26 cellular contexts compared by ENCODE assay signal in genomic region chr6:22098623-22099022, GRCh38.
DNase-seq lines count a peak whose midpoint lies in the region; FAIRE-seq and TF ChIP-seq lines count a peak whose summit lies in the region.
"Had no signal": no experiment of that assay in that cellular context is flagged by ENCODE, and none has a peak within 500 bp of the region (broad histone marks: within the 10 kb centered on the region; RNA-seq: fewer than 3 reads in every experiment).

No MANE protein-coding gene starts in this region.

- intact Hi-C loops in endothelial cell of umbilical vein (cut with micrococcal nuclease) = no loop called here

- H2AFZ ChIP-seq in endothelial cell of umbilical vein (ENCODE audit: low read depth, low read length) = no peak overlapping the region

- TF ChIP-seq CTCF in endothelial cell of umbilical vein (IDR thresholded peaks at IDR 0.05; ENCODE audit: extremely low read depth in 1 of 2, insufficient read depth in 1 of 2, low read depth in 1 of 2, low read length in 2 of 2) = no peak

- H3K4me3 ChIP-seq in endothelial cell of umbilical vein (replicated peaks in 1 of 3; ENCODE audit: insufficient read depth in 1 of 3, low read depth in 1 of 3, low read length in 3 of 3) = no peak overlapping the region
- H3K4me3 ChIP-seq: GM12878, PC-9, SJCRH30 had no signal

- H3K27ac ChIP-seq in endothelial cell of umbilical vein (ENCODE audit: insufficient read depth, low read depth, low read length) = no peak overlapping the region
- H3K27ac ChIP-seq: brain microvascular endothelial cell, PC-9, SJCRH30 had no signal

- H3K4me2 ChIP-seq in endothelial cell of umbilical vein (ENCODE audit: insufficient read depth, low read length) = no peak overlapping the region
- H3K4me2 ChIP-seq: PC-9 had no signal

- H3K9ac ChIP-seq in endothelial cell of umbilical vein (replicated peaks; ENCODE audit: extremely low read depth, insufficient read depth, low read length) = no peak overlapping the region

- H3K4me1 ChIP-seq in endothelial cell of umbilical vein (ENCODE audit: control insufficient read depth, extremely low read depth, insufficient read depth, low read length) = peaks cover 4% of the 10 kb centered on the region

- POLR2A ChIA-PET in endothelial cell of umbilical vein (lab: Charles Lee) = no interaction called here

- dilution Hi-C loops in endothelial cell of umbilical vein (cut with MboI; ENCODE audit: extremely low pct_ligation_motif_present, low sequenced_read_pairs) = no loop called here

- no peak for TF ChIP-seq POLR2A in endothelial cell of umbilical vein (IDR thresholded peaks at IDR 0.05; ENCODE audit: low read depth, low read length)

- H3K9me1 ChIP-seq in endothelial cell of umbilical vein (replicated peaks; ENCODE audit: control insufficient read depth, extremely low read depth, insufficient read depth, low read length) = no peaks in the 10 kb centered on the region

- H3K9me3 ChIP-seq in endothelial cell of umbilical vein (replicated peaks; ENCODE audit: control insufficient read depth, insufficient read depth, low read length) = no peaks in the 10 kb centered on the region
- H3K9me3 ChIP-seq: SJCRH30 had no signal

- BruUV-seq in endothelial cell of umbilical vein (replicated peaks; lab: Mats Ljungman, UMichigan) = no TSS peak

- no peaks in the 10 kb centered on the region for H4K20me1 ChIP-seq in endothelial cell of umbilical vein (replicated peaks; ENCODE audit: control insufficient read depth, extremely low read depth, insufficient read depth, low read length)

- no peaks in the 10 kb centered on the region for H3K36me3 ChIP-seq in endothelial cell of umbilical vein (ENCODE audit: control insufficient read depth in 2 of 2, extremely low read depth in 1 of 2, insufficient read depth in 2 of 2, low read length in 2 of 2)
- H3K36me3 ChIP-seq: brain microvascular endothelial cell, SJCRH30 had no signal

- CTCF ChIA-PET in endothelial cell of umbilical vein (lab: Charles Lee) = interaction anchor here (0.8 kb wide), 1 partner anchor 14 kb away, joined by 4 read pairs; no protein-coding TSS in a partner anchor

- no peaks in the 10 kb centered on the region for H3K79me2 ChIP-seq in endothelial cell of umbilical vein (ENCODE audit: control insufficient read depth, insufficient read depth, low read length)

- no peak for FAIRE-seq in endothelial cell of umbilical vein (lab: Jason Lieb, UNC)
- FAIRE-seq: GM12878, HepG2 had no signal

- H3K27me3 ChIP-seq in endothelial cell of umbilical vein (ENCODE audit: control insufficient read depth in 2 of 2, insufficient read depth in 2 of 2, low read length in 2 of 2) = no peaks in the 10 kb centered on the region
- H3K27me3 ChIP-seq: brain microvascular endothelial cell, SJCRH30 had no signal

- DNase-seq in NCI-H345 (lab: John Stamatoyannopoulos, UW) = peak; percentile 4
- no peak for DNase-seq in NCI-H345 treated with DMSO at 0.1 percent for 48 hours (lab: John Stamatoyannopoulos, UW; ENCODE audit: unreplicated experiment)
- peak; percentile 85 for DNase-seq in NCI-H748 (lab: John Stamatoyannopoulos, UW; ENCODE audit: unreplicated experiment)
- peak; percentile 67 for DNase-seq in endothelial cell of umbilical vein (ENCODE audit: low read depth, low spot score)
- no peak for DNase-seq in ecto neural progenitor cell (ENCODE audit: low spot score)
- DNase-seq in COR-L47 (lab: John Stamatoyannopoulos, UW) = no peak
- no peak for DNase-seq in NOMO-1 treated with DMSO at 0.1 percent for 48 hours (lab: John Stamatoyannopoulos, UW; ENCODE audit: unreplicated experiment)
- no peak for DNase-seq in NCI-H510A treated with DMSO at 0.1 percent for 48 hours (lab: John Stamatoyannopoulos, UW)
- DNase-seq: activated CD4-positive, alpha-beta T cell treated with anti-CD3 and anti-CD28 coated beads, Interleukin-2, amount 50 U/mL, for 4 hours; activated effector memory CD4-positive, alpha-beta T cell treated with Interleukin-2 at 50 U/mL for 16 hours; activated naive CD8-positive, alpha-beta T cell treated with anti-CD3 and anti-CD28 coated beads, Interleukin-2, amount 50 U/mL, for 24 hours; brain microvascular endothelial cell; C1 segment of cervical spinal cord; cortex of kidney; DMS79; foreskin fibroblast; HFFc6; hypothalamus; islet precursor cell; naive B cell; NCI-H1417 treated with DMSO at 0.1 percent for 48 hours; PC-9; stimulated activated CD4-positive, alpha-beta T cell treated with anti-CD3 and anti-CD28 coated beads, Interleukin-15, amount 100 ng/mL, for 24 hours had no signal

TF ChIP-seq in endothelial cell of umbilical vein, 7 proteins besides CTCF, POLR2A, EP300 and RAD21:
- TF ChIP-seq EZH2 (IDR thresholded peaks at IDR 0.05; ENCODE audit: borderline replicate concordance, low read depth, low read length, severe bottlenecking) = no peak
- no peak for TF ChIP-seq MAX (IDR thresholded peaks at IDR 0.05; ENCODE audit: insufficient read depth, insufficient read length)
- no peak for TF ChIP-seq GATA2 (IDR thresholded peaks at IDR 0.05; ENCODE audit: insufficient read depth, insufficient read length, low read depth, low read length)

Comparison
In these comparisons a context has a peak if more than half of its experiments do, and no peak if none do; other contexts are left out.
1. DNase-seq: peak in NCI-H345 (single experiment), NCI-H748 (single experiment) and endothelial cell of umbilical vein (single experiment); none in NCI-H345 treated with DMSO at 0.1 percent for 48 hours (single experiment), ecto neural progenitor cell (single experiment), COR-L47 (single experiment), NOMO-1 treated with DMSO at 0.1 percent for 48 hours (single experiment) and NCI-H510A treated with DMSO at 0.1 percent for 48 hours (single experiment).